Comparison of ENCODE assay signal across 14 cellular contexts in genomic region chr4:159150838-159151390, GRCh38. TPM values are rescaled to one million over a fixed set of nuclear protein-coding genes. Genes with fewer than 3 reads are reported as not detected.
DNase-seq lines count a peak whose midpoint lies in the region; ATAC-seq, FAIRE-seq and TF ChIP-seq lines count a peak whose summit lies in the region.
"Had no signal": no experiment of that assay in that cellular context is flagged by ENCODE, and none has a peak within 500 bp of the region (broad histone marks: within the 10 kb centered on the region; RNA-seq: fewer than 3 reads in every experiment).

No MANE protein-coding gene starts in this region.

- DNase-seq in cardiac muscle cell (ENCODE audit: low read depth in 1 of 2, low spot score in 1 of 2) (no peak), left ventricle myocardium inferior (no peak), OCI-M2 (lab: John Stamatoyannopoulos, UW; ENCODE audit: unreplicated experiment) (peak; percentile 42), small intestine (peak; percentile 18), GM13977 (ENCODE audit: low spot score) (no peak), NCI-H1436 (lab: John Stamatoyannopoulos, UW) (no peak)
- DNase-seq in natural killer cell treated with Interleukin-12 subunit alpha and Interleukin-12 subunit beta and Interleukin-15 and Interleukin-18, amount 100 ng/mL, for 72 hours (ENCODE audit: low spot score), result no peak
- DNase-seq: GM23248, islet precursor cell, Kasumi-1, psoas muscle had no signal

- H3K9me3 ChIP-seq in cardiac muscle cell (ENCODE audit: low read depth) (no peaks in the 10 kb centered on the region), left ventricle myocardium inferior (replicated peaks) (no peaks in the 10 kb centered on the region), small intestine (ENCODE audit: control insufficient read depth, low read depth) (no peaks in the 10 kb centered on the region)
- H3K9me3 ChIP-seq: psoas muscle had no signal

- FAIRE-seq in small intestine (lab: Jason Lieb, UNC), result no peak
- FAIRE-seq: A204.1 had no signal

- H3K4me3 ChIP-seq in cardiac muscle cell (no peak overlapping the region), left ventricle myocardium inferior (no peak overlapping the region), small intestine (ENCODE audit: low read depth in 1 of 2, low read length in 2 of 2) (no peak overlapping the region)
- H3K4me3 ChIP-seq: GM23248, psoas muscle had no signal

- H3K27me3 Mint-ChIP-seq in natural killer cell treated with Interleukin-12 subunit alpha and Interleukin-12 subunit beta and Interleukin-15 and Interleukin-18, amount 100 ng/mL, for 72 hours, result no peaks in the 10 kb centered on the region
- H3K27me3 Mint-ChIP-seq: type B pancreatic cell had no signal

- ATAC-seq in HG02870 (IDR thresholded peaks at IDR 0.05; ENCODE audit: unreplicated experiment), result peak; percentile 59
- ATAC-seq in natural killer cell treated with Interleukin-12 subunit alpha and Interleukin-12 subunit beta and Interleukin-15 and Interleukin-18, amount 100 ng/mL, for 72 hours, result no peak

- intact Hi-C loops in left ventricle myocardium inferior (cut with micrococcal nuclease), result loop anchor here (10.0 kb wide), 1 partner anchor 46 kb away; the partner anchor contains the start of gene RAPGEF2

- H3K4me1 ChIP-seq in cardiac muscle cell (ENCODE audit: low read depth) (peaks cover 28% of the 10 kb centered on the region), left ventricle myocardium inferior (peaks cover 98% of the 10 kb centered on the region), small intestine (ENCODE audit: control insufficient read depth in 2 of 2, insufficient read depth in 1 of 2, low read depth in 1 of 2, low read length in 1 of 2) (peaks cover 0 to 6% of the 10 kb centered on the region in 2 donors)

- no peaks in the 10 kb centered on the region for H3K36me3 Mint-ChIP-seq in natural killer cell treated with Interleukin-12 subunit alpha and Interleukin-12 subunit beta and Interleukin-15 and Interleukin-18, amount 100 ng/mL, for 72 hours
- H3K36me3 Mint-ChIP-seq: type B pancreatic cell had no signal

- in situ Hi-C loops in GM13977 (cut with MboI; ENCODE audit: low pct_unique_long_range_greater_than_20kb, low sequenced_read_pairs, unreplicated experiment), result no loop called here

- H3K4me1 Mint-ChIP-seq in natural killer cell treated with Interleukin-12 subunit alpha and Interleukin-12 subunit beta and Interleukin-15 and Interleukin-18, amount 100 ng/mL, for 72 hours (ENCODE audit: low read depth in 2 of 2), result peaks cover 4 to 6% of the 10 kb centered on the region in 2 donors

- H3K9me3 Mint-ChIP-seq in natural killer cell treated with Interleukin-12 subunit alpha and Interleukin-12 subunit beta and Interleukin-15 and Interleukin-18, amount 100 ng/mL, for 72 hours, result no peaks in the 10 kb centered on the region

- H3K27me3 ChIP-seq in cardiac muscle cell (no peaks in the 10 kb centered on the region), left ventricle myocardium inferior (ENCODE audit: low read depth) (no peaks in the 10 kb centered on the region), small intestine (ENCODE audit: control insufficient read depth in 2 of 2, insufficient read depth in 2 of 2, low read length in 2 of 2) (no peaks in the 10 kb centered on the region)

- WGBS in small intestine, 3 donors, result 64 to 70% (median 67%) methylated on average over 4 of the region's 4 CpGs

- H3K27ac ChIP-seq in cardiac muscle cell, result peak overlapping the region; percentile 40
- H3K27ac ChIP-seq in left ventricle myocardium inferior (replicated peaks), result no peak overlapping the region
- no peak overlapping the region for H3K27ac ChIP-seq in small intestine (ENCODE audit: low read depth in 1 of 2, low read length in 1 of 2)
- H3K27ac ChIP-seq: GM23248, psoas muscle had no signal

- H3K36me3 ChIP-seq in cardiac muscle cell (no peaks in the 10 kb centered on the region), left ventricle myocardium inferior (no peaks in the 10 kb centered on the region), small intestine (ENCODE audit: control insufficient read depth in 2 of 2, insufficient read depth in 2 of 2, low read length in 2 of 2) (no peaks in the 10 kb centered on the region)

- no peak overlapping the region for H3K4me3 Mint-ChIP-seq in natural killer cell treated with Interleukin-12 subunit alpha and Interleukin-12 subunit beta and Interleukin-15 and Interleukin-18, amount 100 ng/mL, for 72 hours
- H3K4me3 Mint-ChIP-seq: type B pancreatic cell had no signal

- no peak for TF ChIP-seq CTCF in cardiac muscle cell (IDR thresholded peaks at IDR 0.05; ENCODE audit: low read depth, low read length)
- no peak for TF ChIP-seq CTCF in left ventricle myocardium inferior (IDR thresholded peaks at IDR 0.05; ENCODE audit: borderline replicate concordance)
- no peak for TF ChIP-seq CTCF in GM13977 (IDR thresholded peaks at IDR 0.05; ENCODE audit: extremely low read depth, insufficient read depth, missing control alignments)

- H3K27ac Mint-ChIP-seq in natural killer cell treated with Interleukin-12 subunit alpha and Interleukin-12 subunit beta and Interleukin-15 and Interleukin-18, amount 100 ng/mL, for 72 hours, result no peak overlapping the region
- H3K27ac Mint-ChIP-seq: type B pancreatic cell had no signal

RNA-seq across cellular contexts. Expression of gene RAPGEF2, which starts 48.0 kb away (rescaled TPM):
- total RNA-seq in cardiac muscle cell (63.4 and 96.0 TPM in 2 replicates), left ventricle myocardium inferior (51.5 TPM)
- polyA plus RNA-seq in cardiac muscle cell (13.0 and 17.3 TPM in 2 replicates), small intestine (10 to 100 TPM in 2 of 3 donors, 1 to 10 TPM in 1; 7.6 to 13.5 (median 10.1) TPM)
- 10 to 100 TPM; 14.0 to 33.3 TPM for total RNA-seq in natural killer cell treated with Interleukin-12 subunit alpha and Interleukin-12 subunit beta and Interleukin-15 and Interleukin-18, amount 100 ng/mL, for 72 hours

Comparison
In these comparisons a context has a peak if more than half of its experiments do, and no peak if none do; other contexts are left out.
1. DNase-seq: peak in OCI-M2 (single experiment) and small intestine (single experiment); none in cardiac muscle cell (0 of 2), left ventricle myocardium inferior (single experiment), GM13977 (single experiment), natural killer cell treated with Interleukin-12 subunit alpha and Interleukin-12 subunit beta and Interleukin-15 and Interleukin-18, amount 100 ng/mL, for 72 hours (single experiment) and NCI-H1436 (single experiment).